Comparison of ENCODE assay signal across 13 cellular contexts in the genomic region with DNA sequence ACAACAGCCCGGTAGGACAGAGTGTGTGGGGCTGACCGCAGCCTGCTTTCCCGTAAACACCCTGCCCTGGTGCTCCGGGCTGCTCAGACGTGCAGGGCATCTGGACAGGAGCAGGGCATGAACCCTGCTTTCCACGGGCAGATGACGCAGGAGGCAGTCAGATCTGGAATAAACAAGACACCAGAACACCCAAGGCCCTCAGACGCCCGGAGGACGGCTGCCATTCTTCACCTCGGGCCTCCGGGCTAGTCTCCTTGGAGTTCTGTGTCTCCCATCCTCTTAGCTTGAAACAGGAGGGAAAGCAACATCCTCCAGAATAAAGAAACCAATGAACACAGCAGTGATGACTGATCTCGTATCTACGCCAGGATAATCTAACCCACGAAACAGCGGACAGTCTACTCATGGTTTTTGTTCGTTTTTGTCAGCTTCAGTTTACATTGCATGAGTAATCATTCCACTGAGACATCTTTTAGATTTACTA. TPM values are rescaled to one million over a fixed set of nuclear protein-coding genes. Genes with fewer than 3 reads are reported as not detected.
DNase-seq lines count a peak whose midpoint lies in the region; ATAC-seq and TF ChIP-seq lines count a peak whose summit lies in the region.
"Had no signal": no experiment of that assay in that cellular context is flagged by ENCODE, and none has a peak within 500 bp of the region (broad histone marks: within the 10 kb centered on the region; RNA-seq: fewer than 3 reads in every experiment).

No MANE protein-coding gene starts in this region.

- POLR2A ChIA-PET in activated CD8-positive, alpha-beta T cell treated with anti-CD3 and anti-CD28 coated beads, Interleukin-2, amount 10 ng/mL, durations not matched to agents 7 days and 5 days (lab: Charles Lee), result no interaction called here

- H3K4me1 ChIP-seq in left ventricle myocardium inferior, result peaks cover 69% of the 10 kb centered on the region
- peaks cover 15 to 18% of the 10 kb centered on the region in 2 donors for H3K4me1 ChIP-seq in uterus

- intact Hi-C loops in left ventricle myocardium inferior (cut with micrococcal nuclease) (no loop called here), Right ventricle myocardium superior (cut with DNase I) (no loop called here), uterus (cut with DNase I; ENCODE audit: low total_unique reads) (no loop called here)

- H3K27ac ChIP-seq in left ventricle myocardium inferior (replicated peaks) (peak overlapping the region; percentile 6), uterus (peak overlapping the region; percentile 63 to 72)

- peak overlapping the region; percentile 94 for H3K27ac Mint-ChIP-seq in chondrocyte (ENCODE audit: unreplicated experiment)
- no peak overlapping the region for H3K27ac Mint-ChIP-seq in activated CD8-positive, alpha-beta T cell treated with anti-CD3 and anti-CD28 coated beads, Interleukin-2, amount 10 ng/mL, durations not matched to agents 7 days and 5 days
- H3K27ac Mint-ChIP-seq: activated CD4-positive, alpha-beta memory T cell treated with anti-CD3 and anti-CD28 coated beads, Interleukin-2, amount 10 ng/mL, durations not matched to agents 7 days and 5 days; stimulated activated effector memory CD8-positive, alpha-beta T cell treated with anti-CD3 and anti-CD28 coated beads, Interleukin-12 subunit alpha, Interleukin-12 subunit beta, amount 100 ng/mL, for 72 hours had no signal

- H3K27me3 Mint-ChIP-seq in chondrocyte (ENCODE audit: low read depth), result no peaks in the 10 kb centered on the region
- H3K27me3 Mint-ChIP-seq in activated CD8-positive, alpha-beta T cell treated with anti-CD3 and anti-CD28 coated beads, Interleukin-2, amount 10 ng/mL, durations not matched to agents 7 days and 5 days (ENCODE audit: low read depth), result peaks cover 8% of the 10 kb centered on the region

- peaks cover 10% of the 10 kb centered on the region for H3K9me3 Mint-ChIP-seq in chondrocyte (ENCODE audit: low read depth)
- H3K9me3 Mint-ChIP-seq in activated CD8-positive, alpha-beta T cell treated with anti-CD3 and anti-CD28 coated beads, Interleukin-2, amount 10 ng/mL, durations not matched to agents 7 days and 5 days (ENCODE audit: insufficient read depth), result no peaks in the 10 kb centered on the region
- H3K9me3 Mint-ChIP-seq: activated CD4-positive, alpha-beta memory T cell treated with anti-CD3 and anti-CD28 coated beads, Interleukin-2, amount 10 ng/mL, durations not matched to agents 7 days and 5 days; stimulated activated effector memory CD8-positive, alpha-beta T cell treated with anti-CD3 and anti-CD28 coated beads, Interleukin-12 subunit alpha, Interleukin-12 subunit beta, amount 100 ng/mL, for 72 hours had no signal

- TF ChIP-seq POLR2A in uterus (IDR thresholded peaks at IDR 0.05), result no peak

- H3K36me3 Mint-ChIP-seq in chondrocyte (ENCODE audit: low read depth), result peaks cover 9% of the 10 kb centered on the region
- H3K36me3 Mint-ChIP-seq in activated CD8-positive, alpha-beta T cell treated with anti-CD3 and anti-CD28 coated beads, Interleukin-2, amount 10 ng/mL, durations not matched to agents 7 days and 5 days (ENCODE audit: low read depth), result no peaks in the 10 kb centered on the region
- H3K36me3 Mint-ChIP-seq: stimulated activated effector memory CD8-positive, alpha-beta T cell treated with anti-CD3 and anti-CD28 coated beads, Interleukin-12 subunit alpha, Interleukin-12 subunit beta, amount 100 ng/mL, for 72 hours had no signal

- DNase-seq in left ventricle myocardium inferior (no peak), Right ventricle myocardium superior (no peak), chondrocyte (ENCODE audit: low spot score) (peak; percentile 77), mesenteric fat pad (ENCODE audit: low spot score) (peak; percentile 83), uterus (peak in 1 of 2 donors; percentile 14), inferior parietal cortex (ENCODE audit: extremely low spot score) (no peak)
- no peak for DNase-seq in activated CD8-positive, alpha-beta T cell treated with anti-CD3 and anti-CD28 coated beads, Interleukin-2, amount 10 ng/mL, durations not matched to agents 7 days and 5 days
- DNase-seq: activated CD4-positive, alpha-beta memory T cell treated with anti-CD3 and anti-CD28 coated beads, Interleukin-2, amount 10 ng/mL, durations not matched to agents 7 days and 5 days; NCI-H1092; NCI-H526 had no signal

- H3K9me3 ChIP-seq in left ventricle myocardium inferior (replicated peaks), result peaks cover 14% of the 10 kb centered on the region
- H3K9me3 ChIP-seq in uterus, result no peaks in the 10 kb centered on the region

- no peak overlapping the region for H3K4me3 Mint-ChIP-seq in chondrocyte (ENCODE audit: unreplicated experiment)
- H3K4me3 Mint-ChIP-seq in activated CD8-positive, alpha-beta T cell treated with anti-CD3 and anti-CD28 coated beads, Interleukin-2, amount 10 ng/mL, durations not matched to agents 7 days and 5 days, result no peak overlapping the region
- H3K4me3 Mint-ChIP-seq: activated CD4-positive, alpha-beta memory T cell treated with anti-CD3 and anti-CD28 coated beads, Interleukin-2, amount 10 ng/mL, durations not matched to agents 7 days and 5 days; nephron; stimulated activated effector memory CD8-positive, alpha-beta T cell treated with anti-CD3 and anti-CD28 coated beads, Interleukin-12 subunit alpha, Interleukin-12 subunit beta, amount 100 ng/mL, for 72 hours had no signal

- ATAC-seq in Right ventricle myocardium superior (ENCODE audit: poor library complexity), result no peak
- no peak for ATAC-seq in activated CD8-positive, alpha-beta T cell treated with anti-CD3 and anti-CD28 coated beads, Interleukin-2, amount 10 ng/mL, durations not matched to agents 7 days and 5 days
- no peak for ATAC-seq in HG03565 (IDR thresholded peaks at IDR 0.05; ENCODE audit: unreplicated experiment)
- ATAC-seq: stimulated activated effector memory CD8-positive, alpha-beta T cell treated with anti-CD3 and anti-CD28 coated beads, Interleukin-12 subunit alpha, Interleukin-12 subunit beta, amount 100 ng/mL, for 72 hours had no signal

- H3K4me3 ChIP-seq in left ventricle myocardium inferior, result no peak overlapping the region
- H3K4me3 ChIP-seq in uterus, result no peak overlapping the region

- H3K36me3 ChIP-seq in left ventricle myocardium inferior, result no peaks in the 10 kb centered on the region
- H3K36me3 ChIP-seq in uterus, result no peaks in the 10 kb centered on the region

- CTCF ChIA-PET in activated CD8-positive, alpha-beta T cell treated with anti-CD3 and anti-CD28 coated beads, Interleukin-2, amount 10 ng/mL, durations not matched to agents 7 days and 5 days (lab: Charles Lee), result interaction anchor here (1.6 kb wide), 1 partner anchor 14 kb away, joined by 4 read pairs; no protein-coding TSS in a partner anchor

- no peak for TF ChIP-seq CTCF in left ventricle myocardium inferior (IDR thresholded peaks at IDR 0.05; ENCODE audit: borderline replicate concordance)
- TF ChIP-seq CTCF in chondrocyte (IDR thresholded peaks at IDR 0.05), result no peak
- TF ChIP-seq CTCF in uterus (IDR thresholded peaks at IDR 0.05), result no peak

- H3K27me3 ChIP-seq in left ventricle myocardium inferior (ENCODE audit: low read depth) (no peaks in the 10 kb centered on the region), uterus (no peaks in the 10 kb centered on the region)

- peaks cover 76% of the 10 kb centered on the region for H3K4me1 Mint-ChIP-seq in chondrocyte (ENCODE audit: low read depth)
- H3K4me1 Mint-ChIP-seq in activated CD8-positive, alpha-beta T cell treated with anti-CD3 and anti-CD28 coated beads, Interleukin-2, amount 10 ng/mL, durations not matched to agents 7 days and 5 days (ENCODE audit: low read depth), result no peaks in the 10 kb centered on the region
- H3K4me1 Mint-ChIP-seq: activated CD4-positive, alpha-beta memory T cell treated with anti-CD3 and anti-CD28 coated beads, Interleukin-2, amount 10 ng/mL, durations not matched to agents 7 days and 5 days; stimulated activated effector memory CD8-positive, alpha-beta T cell treated with anti-CD3 and anti-CD28 coated beads, Interleukin-12 subunit alpha, Interleukin-12 subunit beta, amount 100 ng/mL, for 72 hours had no signal

RNA-seq across cellular contexts. Expression of gene PXDN, which starts 7.3 kb away (rescaled TPM):
- total RNA-seq in left ventricle myocardium inferior (15.7 TPM), Right ventricle myocardium superior (15.6 TPM), chondrocyte (499 to 576 TPM (median 571 TPM) in 3 replicates), mesenteric fat pad (228 TPM), uterus (100 to 1,000 TPM in 1 of 4 donors, 10 to 100 TPM in 3; 26.6 to 254 (median 59.8) TPM)
- total RNA-seq in activated CD8-positive, alpha-beta T cell treated with anti-CD3 and anti-CD28 coated beads, Interleukin-2, amount 10 ng/mL, durations not matched to agents 7 days and 5 days, result under 1 TPM; 0.26 to 0.92 TPM
- total RNA-seq: activated CD4-positive, alpha-beta memory T cell treated with anti-CD3 and anti-CD28 coated beads, Interleukin-2, amount 10 ng/mL, durations not matched to agents 7 days and 5 days had no signal

Comparison
In these comparisons a context has a peak if more than half of its experiments do, and no peak if none do; other contexts are left out.
1. DNase-seq: peak in chondrocyte (single experiment) and mesenteric fat pad (single experiment); none in left ventricle myocardium inferior (single experiment), Right ventricle myocardium superior (single experiment), inferior parietal cortex (single experiment) and activated CD8-positive, alpha-beta T cell treated with anti-CD3 and anti-CD28 coated beads, Interleukin-2, amount 10 ng/mL, durations not matched to agents 7 days and 5 days (single experiment).